In genomic region chr15:54803139-54803808, GRCh38 we compare ENCODE assay signal across 10 cellular contexts.
DNase-seq lines count a peak whose midpoint lies in the region; ATAC-seq and TF ChIP-seq lines count a peak whose summit lies in the region.
"Had no signal": no experiment of that assay in that cellular context is flagged by ENCODE, and none has a peak within 500 bp of the region (broad histone marks: within the 10 kb centered on the region; RNA-seq: fewer than 3 reads in every experiment).

No MANE protein-coding gene starts in this region.

- H3K18ac ChIP-seq in mesendoderm (ENCODE audit: low read length), result no peak overlapping the region

- H3K27ac ChIP-seq in OCI-LY1 (ENCODE audit: low read depth, low read length, poor library complexity, severe bottlenecking), result peak overlapping the region; percentile 59
- H3K27ac ChIP-seq in mesendoderm (ENCODE audit: low read depth, low read length), result no peak overlapping the region
- H3K27ac ChIP-seq: body of pancreas had no signal

- H3K79me1 ChIP-seq in mesendoderm (ENCODE audit: low read length), result no peaks in the 10 kb centered on the region

- peak overlapping the region; percentile 35; the same call in 1 of the 2 replicates for H3K4me2 ChIP-seq in OCI-LY1 (ENCODE audit: low read length)
- no peak overlapping the region for H3K4me2 ChIP-seq in mesendoderm (ENCODE audit: low read length)

- H3K4me1 ChIP-seq in OCI-LY1 (ENCODE audit: insufficient read depth, low read length, severe bottlenecking), result peaks cover 17% of the 10 kb centered on the region
- H3K4me1 ChIP-seq in mesendoderm (ENCODE audit: control insufficient read depth, low read depth, low read length), result no peaks in the 10 kb centered on the region
- H3K4me1 ChIP-seq: body of pancreas had no signal

- H2BK15ac ChIP-seq in mesendoderm (replicated peaks; ENCODE audit: low read depth), result no peak overlapping the region

- no peaks in the 10 kb centered on the region for H3K9me2 ChIP-seq in OCI-LY1 (ENCODE audit: low read depth, low read length)

- H3K4me3 ChIP-seq in OCI-LY1 (ENCODE audit: low read depth, low read length, poor library complexity, severe bottlenecking), result no peak overlapping the region
- H3K4me3 ChIP-seq in mesendoderm (ENCODE audit: low read length), result no peak overlapping the region
- H3K4me3 ChIP-seq: body of pancreas had no signal

- H4K5ac ChIP-seq in mesendoderm (ENCODE audit: low read length), result no peak overlapping the region

- H3K79me2 ChIP-seq in OCI-LY1 (ENCODE audit: insufficient read depth, low read length) (no peaks in the 10 kb centered on the region), mesendoderm (ENCODE audit: control insufficient read depth, insufficient read depth, low read length) (no peaks in the 10 kb centered on the region)

- H2BK120ac ChIP-seq in mesendoderm (ENCODE audit: low read depth, low read length), result no peak overlapping the region

- H3K4ac ChIP-seq in mesendoderm (ENCODE audit: low read depth, low read length), result no peak overlapping the region

- H3F3A ChIP-seq in OCI-LY1 (ENCODE audit: insufficient read depth, low read length), result no peaks in the 10 kb centered on the region

- WGBS in mesendoderm (ENCODE audit: extremely low coverage, insufficient coverage, low lambda C conversion rate), result no CpG with 5 or more reads among the region's 4 CpGs

- ATAC-seq in GM18861 (IDR thresholded peaks at IDR 0.05; ENCODE audit: unreplicated experiment) (peak; percentile 73), HG03025 (IDR thresholded peaks at IDR 0.05; ENCODE audit: low FRiP score, unreplicated experiment) (peak; percentile 98)
- ATAC-seq: body of pancreas had no signal

- no peaks in the 10 kb centered on the region for H3K27me3 ChIP-seq in OCI-LY1 (ENCODE audit: insufficient read depth, low read length)
- no peaks in the 10 kb centered on the region for H3K27me3 ChIP-seq in mesendoderm (ENCODE audit: insufficient read depth, low read length, poor library complexity)
- H3K27me3 ChIP-seq: body of pancreas had no signal

- no peak overlapping the region for H4K8ac ChIP-seq in mesendoderm (ENCODE audit: low read depth, low read length)

- peak; percentile 36 for DNase-seq in mesendoderm
- no peak for DNase-seq in dermis blood vessel endothelial cell
- no peak for DNase-seq in GM03348 (ENCODE audit: low spot score)
- no peak for DNase-seq in activated CD4-positive, alpha-beta T cell treated with anti-CD3 and anti-CD28 coated beads for 4 hours
- DNase-seq in activated CD8-positive, alpha-beta memory T cell treated with anti-CD3 and anti-CD28 coated beads for 24 hours, result no peak
- DNase-seq: body of pancreas, Right ventricle myocardium superior had no signal

- H3K36me3 ChIP-seq in OCI-LY1 (ENCODE audit: insufficient read depth, low read length) (no peaks in the 10 kb centered on the region), mesendoderm (ENCODE audit: control insufficient read depth, insufficient read depth, low read length) (no peaks in the 10 kb centered on the region)

- H3K56ac ChIP-seq in mesendoderm (ENCODE audit: low read length), result no peak overlapping the region

- no peak overlapping the region for H3K23ac ChIP-seq in mesendoderm (ENCODE audit: low read length)

- no peak overlapping the region for H2AK5ac ChIP-seq in mesendoderm (ENCODE audit: low read length)

- H4K20me1 ChIP-seq in OCI-LY1 (ENCODE audit: insufficient read depth, low read length), result no peaks in the 10 kb centered on the region

- no peaks in the 10 kb centered on the region for H3K9me3 ChIP-seq in OCI-LY1 (ENCODE audit: low read length)
- H3K9me3 ChIP-seq: body of pancreas had no signal

- H3K9ac ChIP-seq in OCI-LY1 (ENCODE audit: low read length) (no peak overlapping the region), mesendoderm (ENCODE audit: low read length) (no peak overlapping the region)

- no peak for TF ChIP-seq CTCF in OCI-LY1 (IDR thresholded peaks at IDR 0.05; ENCODE audit: low read length)

- no peak overlapping the region for H2BK5ac ChIP-seq in mesendoderm (ENCODE audit: low read length)

- H2AFZ ChIP-seq in OCI-LY1 (ENCODE audit: low read length), result 0 out of 2 replicates have a peak overlapping the region, but pooled peaks have one; percentile 34
